ENCODE assay signal across 9 cellular contexts in the genomic region with DNA sequence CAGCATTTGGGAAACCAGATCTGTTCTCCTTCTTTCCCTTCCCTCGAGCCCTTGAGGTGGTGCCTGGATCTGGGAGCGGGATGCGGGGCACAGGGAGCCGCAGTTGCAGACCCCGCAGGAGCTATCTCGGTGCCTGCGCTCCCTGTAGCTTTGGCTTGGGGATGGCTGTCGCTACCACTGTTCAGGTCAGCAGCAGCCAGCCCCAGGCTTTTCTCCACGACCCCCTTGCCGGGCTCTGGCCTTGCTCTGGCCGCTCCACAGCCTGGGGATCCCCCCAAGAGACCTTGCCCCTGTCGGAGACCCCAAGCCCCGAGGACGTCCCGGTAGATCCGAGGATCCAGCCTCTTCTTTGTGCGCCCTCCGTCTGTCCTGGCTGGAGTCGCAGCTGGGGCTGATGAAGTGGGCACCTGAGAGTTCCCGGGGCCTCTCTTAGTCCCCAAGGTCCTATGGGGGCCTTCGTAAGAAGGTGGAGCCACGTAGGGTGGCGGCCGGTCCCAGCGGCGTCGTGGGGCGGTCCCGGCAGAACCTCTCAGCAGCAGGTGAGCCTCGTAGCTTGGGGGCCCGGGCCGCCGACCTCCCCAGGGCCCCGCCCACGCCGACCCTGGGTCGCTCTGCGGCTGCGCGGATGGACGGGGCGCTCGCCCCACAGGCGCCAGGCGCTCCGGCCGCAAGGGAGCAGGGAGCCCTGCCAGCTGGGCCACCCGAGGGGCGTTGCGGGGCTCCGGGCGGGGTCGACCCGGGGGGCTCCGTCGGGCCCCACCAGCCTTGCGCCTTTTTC. TPM values are rescaled to one million over a fixed set of nuclear protein-coding genes. Genes with fewer than 3 reads are reported as not detected.
DNase-seq lines count a peak whose midpoint lies in the region; ATAC-seq, FAIRE-seq and TF ChIP-seq lines count a peak whose summit lies in the region.
"Had no signal": no experiment of that assay in that cellular context is flagged by ENCODE, and none has a peak within 500 bp of the region (broad histone marks: within the 10 kb centered on the region; RNA-seq: fewer than 3 reads in every experiment).

No MANE protein-coding gene starts in this region.

- H3K56ac ChIP-seq in H1 (replicated peaks; ENCODE audit: insufficient read length, low read depth, low read length): peak overlapping the region; percentile 14

- H3K36me3 ChIP-seq in DND-41 (ENCODE audit: insufficient read depth, low read length) (peaks cover 22% of the 10 kb centered on the region), Peyer's patch (peaks cover 0 to 19% (median 0%) of the 10 kb centered on the region in 3 donors), H1 (ENCODE audit: control insufficient read depth in 2 of 4, insufficient read depth in 4 of 4, low read length in 3 of 4) (no peaks in the 10 kb centered on the region; a peak in 1 of 8 replicates), neural cell (ENCODE audit: insufficient read depth, low read length) (no peaks in the 10 kb centered on the region)

- no peak overlapping the region for H3K23ac ChIP-seq in H1 (ENCODE audit: insufficient read length)

- H3K79me1 ChIP-seq in H1 (ENCODE audit: low read depth, low read length): no peaks in the 10 kb centered on the region

- H3K27ac ChIP-seq in DND-41 (ENCODE audit: low read length): no peak overlapping the region
- H3K27ac ChIP-seq in Peyer's patch: peak overlapping the region in 1 of 4 donors; percentile 49
- no peak overlapping the region for H3K27ac ChIP-seq in H1 (ENCODE audit: low read depth, low read length)
- no peak overlapping the region for H3K27ac ChIP-seq in neural cell (ENCODE audit: low read length)

- peak overlapping the region; percentile 32 for H3K18ac ChIP-seq in H1 (ENCODE audit: extremely low read depth, low read length)

- no peak overlapping the region for H2AK5ac ChIP-seq in H1 (ENCODE audit: low read depth, low read length)

- POLR2A ChIA-PET in H1 (lab: Charles Lee; ENCODE audit: partially characterized antibody): interaction anchor here (0.9 to 5.0 kb wide), 12 partner anchors 11 to 133 kb away, joined by 3 to 24 read pairs (median 5); partner anchors contain the start of genes PRKAG1, RND1, TUBA1B and WNT1

- no peak for TF ChIP-seq EP300 in H1 (IDR thresholded peaks at IDR 0.05; ENCODE audit: borderline replicate concordance in 1 of 2, low read depth in 2 of 2, low read length in 2 of 2)
- TF ChIP-seq EP300 in neural cell (conservative IDR thresholded peaks at IDR 0.05; ENCODE audit: poor library complexity, severe bottlenecking): no peak

- no peaks in the 10 kb centered on the region for H3K9me3 ChIP-seq in DND-41 (ENCODE audit: insufficient read depth, low read length, severe bottlenecking)
- no peaks in the 10 kb centered on the region for H3K9me3 ChIP-seq in Peyer's patch
- H3K9me3 ChIP-seq in H1 (ENCODE audit: insufficient read depth in 2 of 2, low read depth in 1 of 2, low read length in 1 of 2): 0 out of 4 replicates have a peak, but pooled peaks cover 0 to under 1% of the 10 kb centered on the region in 2 experiments
- no peaks in the 10 kb centered on the region for H3K9me3 ChIP-seq in neural cell (ENCODE audit: low read length)

- H2BK20ac ChIP-seq in H1 (ENCODE audit: low read length): no peak overlapping the region

- no peak for TF ChIP-seq CTCF in DND-41 (IDR thresholded peaks at IDR 0.05; ENCODE audit: borderline replicate concordance, extremely low read depth, low read length, poor library complexity, severe bottlenecking)
- TF ChIP-seq CTCF in GM20000 (IDR thresholded peaks at IDR 0.05; ENCODE audit: extremely low read depth, missing control alignments): no peak
- no peak for TF ChIP-seq CTCF in Peyer's patch (IDR thresholded peaks at IDR 0.05)
- TF ChIP-seq CTCF in H1 (IDR thresholded peaks at IDR 0.05; ENCODE audit: control extremely low read depth in 1 of 3, insufficient read depth in 1 of 3, low read depth in 1 of 3, low read length in 3 of 3): peak in 1 of 3 experiments; percentile 12; a peak in 1 of 4 replicates
- TF ChIP-seq CTCF in neural cell (IDR thresholded peaks at IDR 0.05; ENCODE audit: poor library complexity, severe bottlenecking): no peak

- H4K91ac ChIP-seq in H1 (replicated peaks; ENCODE audit: insufficient read length, low read length): no peak overlapping the region

- no peaks in the 10 kb centered on the region for H3K9me2 ChIP-seq in neural cell (ENCODE audit: insufficient read depth, low read length)

- 2% methylated on average over 48 of the region's 57 CpGs; no CpG with 5 or more reads in 1 of the 2 experiments for WGBS in H1 (ENCODE audit: extremely low coverage in 1 of 2, insufficient coverage in 1 of 2, insufficient read length in 1 of 2, insufficient replicate concordance in 2 of 2, low coverage in 1 of 2, low lambda C conversion rate in 2 of 2, missing lambda C conversion rate in 1 of 2), 2 experiments

- H4K20me1 ChIP-seq in DND-41 (ENCODE audit: insufficient read depth, low read length) (peaks cover 4% of the 10 kb centered on the region), H1 (replicated peaks in 1 of 2; ENCODE audit: control insufficient read depth in 1 of 2, insufficient read depth in 2 of 2, low read length in 2 of 2) (peaks cover 0 to 5% of the 10 kb centered on the region in 2 experiments), neural cell (ENCODE audit: insufficient read depth) (no peaks in the 10 kb centered on the region)

- H3K4me3 ChIP-seq in DND-41 (ENCODE audit: low read depth in 1 of 2, low read length in 2 of 2): peak overlapping the region in 1 of 2 experiments; percentile 58; a peak in 1 of 4 replicates
- H3K4me3 ChIP-seq in Peyer's patch: peak overlapping the region; percentile 40 to 64 (median 54)
- H3K4me3 ChIP-seq in H1 (ENCODE audit: extremely low read depth in 1 of 4, insufficient read depth in 2 of 4, low read depth in 3 of 4, low read length in 4 of 4): peak overlapping the region; percentile 37 to 68 (median 56)
- peak overlapping the region; percentile 67 for H3K4me3 ChIP-seq in neural cell (ENCODE audit: low read length)

- H2BK15ac ChIP-seq in H1 (ENCODE audit: low read length): no peak overlapping the region

- TF ChIP-seq RAD21 in H1 (IDR thresholded peaks at IDR 0.05 in 1 of 2, conservative IDR thresholded peaks at IDR 0.05 in 1 of 2; ENCODE audit: low read depth in 2 of 2, low read length in 2 of 2) (no peak), neural cell (conservative IDR thresholded peaks at IDR 0.05) (no peak)

- H4K5ac ChIP-seq in H1 (ENCODE audit: insufficient read length, low read depth, low read length): no peak overlapping the region

- peaks cover 32% of the 10 kb centered on the region for H3K27me3 ChIP-seq in DND-41 (ENCODE audit: insufficient read depth, low read length, poor library complexity)
- peaks cover 0 to 26% of the 10 kb centered on the region in 2 donors for H3K27me3 ChIP-seq in Peyer's patch
- H3K27me3 ChIP-seq in H1 (replicated peaks in 1 of 4; ENCODE audit: control insufficient read depth in 3 of 4, extremely low read depth in 1 of 4, insufficient read depth in 3 of 4, low read length in 3 of 4): peaks cover 52 to 78% (median 75%) of the 10 kb centered on the region in 4 experiments
- H3K27me3 ChIP-seq in neural cell (ENCODE audit: insufficient read depth, low read depth, low read length): peaks cover 85% of the 10 kb centered on the region

- H2BK12ac ChIP-seq in H1 (ENCODE audit: low read depth, low read length): no peak overlapping the region

- 0 out of 2 replicates have a peak overlapping the region, but pooled peaks have one; percentile 43 for H3K9ac ChIP-seq in DND-41 (ENCODE audit: low read depth, low read length)
- H3K9ac ChIP-seq in H1 (replicated peaks in 1 of 4; ENCODE audit: extremely low read depth in 1 of 4, low read depth in 3 of 4, low read length in 3 of 4): peak overlapping the region in 1 of 4 experiments; percentile 44; a peak in 2 of 7 replicates
- no peak overlapping the region for H3K9ac ChIP-seq in neural cell (ENCODE audit: low read length)

- no peak overlapping the region for H3K4ac ChIP-seq in H1 (replicated peaks; ENCODE audit: insufficient read length, low read depth, low read length)

- H3K4me1 ChIP-seq in DND-41 (ENCODE audit: insufficient read depth, low read length): peaks cover 39% of the 10 kb centered on the region
- H3K4me1 ChIP-seq in Peyer's patch: peaks cover 0 to 43% (median 33%) of the 10 kb centered on the region in 4 donors
- H3K4me1 ChIP-seq in H1 (replicated peaks in 1 of 4; ENCODE audit: control insufficient read depth in 3 of 4, insufficient read depth in 4 of 4, low read length in 3 of 4): peaks cover 10 to 29% (median 16%) of the 10 kb centered on the region in 4 experiments

- no peaks in the 10 kb centered on the region for H3K79me2 ChIP-seq in DND-41 (ENCODE audit: insufficient read depth, low read length)
- H3K79me2 ChIP-seq in H1 (ENCODE audit: control insufficient read depth in 1 of 2, insufficient read depth in 2 of 2, low read length in 2 of 2): no peaks in the 10 kb centered on the region
- H3K79me2 ChIP-seq in neural cell (replicated peaks; ENCODE audit: insufficient read depth, low read length): no peaks in the 10 kb centered on the region

- no peak overlapping the region for H3K14ac ChIP-seq in H1 (ENCODE audit: insufficient read length)

- no peak for ATAC-seq in DND-41 (ENCODE audit: insufficient read depth, low read depth)

- peaks cover 21% of the 10 kb centered on the region; the same call in 1 of the 2 replicates for H3K23me2 ChIP-seq in H1 (ENCODE audit: low read depth, low read length)

- peak overlapping the region; percentile 98 for H3K4me2 ChIP-seq in DND-41 (ENCODE audit: insufficient read depth, low read length)
- peak overlapping the region; percentile 57 to 81 for H3K4me2 ChIP-seq in H1 (ENCODE audit: insufficient read depth in 1 of 2, low read depth in 2 of 2, low read length in 2 of 2)
- no peak overlapping the region for H3K4me2 ChIP-seq in neural cell (ENCODE audit: low read length)

- H4K8ac ChIP-seq in H1 (ENCODE audit: extremely low read depth, insufficient read depth, low read length): peak overlapping the region; percentile 40; the same call in 1 of the 2 replicates

- TF ChIP-seq POLR2A in Peyer's patch (IDR thresholded peaks at IDR 0.05): no peak
- no peak for TF ChIP-seq POLR2A in H1 (IDR thresholded peaks at IDR 0.05; ENCODE audit: control extremely low read depth in 1 of 2, low read depth in 2 of 2, low read length in 2 of 2)

- FAIRE-seq in H1 (lab: Jason Lieb, UNC): no peak

- DNase-seq in DND-41 (no peak), GM20000 (ENCODE audit: low spot score) (peak; percentile 97), Peyer's patch (peak in 2 of 3 donors; percentile 66 to 78), H1 (ENCODE audit: low read depth in 1 of 2, low spot score in 2 of 2) (peak in 1 of 2 experiments; percentile 84), AML-193 (lab: John Stamatoyannopoulos, UW) (no peak), NCI-H2227 treated with DMSO at 0.1 percent for 48 hours (lab: John Stamatoyannopoulos, UW) (no peak), OCI-M1 (lab: John Stamatoyannopoulos, UW) (no peak)

- H3F3A ChIP-seq in neural cell (ENCODE audit: insufficient read depth, low read length, poor library complexity, severe bottlenecking): no peaks in the 10 kb centered on the region

- no peak overlapping the region for H2BK5ac ChIP-seq in H1 (ENCODE audit: low read depth, low read length)

- CTCF ChIA-PET in H1 (lab: Charles Lee; ENCODE audit: partially characterized antibody): interaction anchor here (0.6 to 31.7 kb wide), 29 partner anchors 15 to 337 kb away, joined by 3 to 1336 read pairs (median 4); partner anchors contain the start of genes ARF3, DDX23, DHH and KMT2D

- H2AFZ ChIP-seq in DND-41 (ENCODE audit: low read depth, low read length) (peak overlapping the region; percentile 74; the same call in 1 of the 2 replicates), H1 (ENCODE audit: low read length) (no peak overlapping the region; the same call in 1 of the 2 replicates), neural cell (ENCODE audit: low read depth, low read length) (no peak overlapping the region)

- no peak overlapping the region for H2BK120ac ChIP-seq in H1 (replicated peaks; ENCODE audit: low read depth, low read length)

RNA-seq across cellular contexts. Expression of gene DDN, which starts 1.3 kb away (rescaled TPM):
- under 1 TPM in 2 of 4 donors, not detected in 2; 0.27 to 0.28 TPM for total RNA-seq in Peyer's patch
- 0.21 and 0.30 TPM in 2 replicates for total RNA-seq in H1 (2021; fragmentation: NEBNext Ultra II Directional; extraction: Animal tissue kit (Norgen Biotek cat#: 25700))
- 0.14 and 0.20 TPM in 2 replicates for polyA plus RNA-seq in H1 (2011; rRNA removed)
- 0.23 TPM for polyA plus RNA-seq in H1 (2011; cell fraction: cytosol; rRNA removed)
- polyA plus RNA-seq in H1 (2011; cell fraction: nucleus; rRNA removed): 0.26 TPM
- polyA plus RNA-seq in H1 (2012, experiment 1 of 2): 0.19 to 0.25 TPM (median 0.23 TPM) in 3 of 4 replicates, not detected in the other
- 0.29 TPM for polyA plus RNA-seq in H1 (2012, experiment 2 of 2)
- 0.08 TPM for polyA plus RNA-seq in H1 (2013, experiment 1 of 2)
- 0.11 TPM for polyA plus RNA-seq in H1 (2013, experiment 2 of 2)
- 0.05 and 0.09 TPM in 2 replicates for polyA minus RNA-seq in H1 (2011; rRNA and poly(A)+ RNA removed)
- polyA minus RNA-seq in H1 (2011; cell fraction: cytosol; rRNA and poly(A)+ RNA removed): not detected
- polyA minus RNA-seq in H1 (2011; cell fraction: nucleus; rRNA and poly(A)+ RNA removed): 0.20 TPM
- polyA plus RNA-seq in neural cell: 0.20 and 0.51 TPM in 2 replicates
- 0.24 and 0.93 TPM in 2 replicates for polyA minus RNA-seq in neural cell

RNA-seq across cellular contexts. Expression of gene WNT1, which starts 19.8 kb away (rescaled TPM):
- total RNA-seq in Peyer's patch: not detected
- total RNA-seq in H1 (2021; fragmentation: NEBNext Ultra II Directional; extraction: Animal tissue kit (Norgen Biotek cat#: 25700)): not detected in 2 replicates
- polyA plus RNA-seq in H1 (2011; rRNA removed): not detected in 2 replicates
- not detected for polyA plus RNA-seq in H1 (2011; cell fraction: cytosol; rRNA removed)
- polyA plus RNA-seq in H1 (2011; cell fraction: nucleus; rRNA removed): not detected
- polyA plus RNA-seq in H1 (2012, experiment 1 of 2): not detected in 4 replicates
- not detected for polyA plus RNA-seq in H1 (2012, experiment 2 of 2)
- not detected for polyA plus RNA-seq in H1 (2013, experiment 1 of 2)
- not detected for polyA plus RNA-seq in H1 (2013, experiment 2 of 2)
- not detected in 2 replicates for polyA minus RNA-seq in H1 (2011; rRNA and poly(A)+ RNA removed)
- polyA minus RNA-seq in H1 (2011; cell fraction: cytosol; rRNA and poly(A)+ RNA removed): not detected
- not detected for polyA minus RNA-seq in H1 (2011; cell fraction: nucleus; rRNA and poly(A)+ RNA removed)
- not detected in 2 replicates for polyA plus RNA-seq in neural cell
- not detected in 2 replicates for polyA minus RNA-seq in neural cell
- total RNA-seq: T-helper 1 cell treated with Interleukin-12 subunit alpha and Interleukin-12 subunit beta and Interleukin-4 antibody, amounts not matched to agents 30 ng/mL and 1 ng/mL, for 36 hours had no signal

RNA-seq across cellular contexts. Expression of gene PRKAG1, which starts 20.7 kb away (rescaled TPM):
- 10 to 100 TPM; 34.1 to 42.2 (median 37.9) TPM for total RNA-seq in Peyer's patch
- 36.3 and 38.6 TPM in 2 replicates for total RNA-seq in H1 (2021; fragmentation: NEBNext Ultra II Directional; extraction: Animal tissue kit (Norgen Biotek cat#: 25700))
- polyA plus RNA-seq in H1 (2011; rRNA removed) (32.3 and 57.5 TPM in 2 replicates), neural cell (69.0 and 71.0 TPM in 2 replicates)
- polyA plus RNA-seq in H1 (2011; cell fraction: cytosol; rRNA removed): 43.9 TPM
- polyA plus RNA-seq in H1 (2011; cell fraction: nucleus; rRNA removed): 20.4 TPM
- polyA plus RNA-seq in H1 (2012, experiment 1 of 2): 41.3 to 53.9 TPM (median 44.4 TPM) in 4 replicates
- 35.5 TPM for polyA plus RNA-seq in H1 (2012, experiment 2 of 2)
- 37.2 TPM for polyA plus RNA-seq in H1 (2013, experiment 1 of 2)
- polyA plus RNA-seq in H1 (2013, experiment 2 of 2): 38.9 TPM
- polyA minus RNA-seq in H1 (2011; rRNA and poly(A)+ RNA removed): 27.7 and 50.1 TPM in 2 replicates
- 17.1 TPM for polyA minus RNA-seq in H1 (2011; cell fraction: cytosol; rRNA and poly(A)+ RNA removed)
- 14.7 TPM for polyA minus RNA-seq in H1 (2011; cell fraction: nucleus; rRNA and poly(A)+ RNA removed)
- polyA minus RNA-seq in neural cell: 37.3 and 39.2 TPM in 2 replicates

RNA-seq across cellular contexts. Expression of gene WNT10B, which starts 26.4 kb away (rescaled TPM):
- 1 to 10 TPM in 2 of 4 donors, under 1 TPM in 1, not detected in 1; 0.67 to 1.8 (median 1.7) TPM for total RNA-seq in Peyer's patch
- total RNA-seq in H1 (2021; fragmentation: NEBNext Ultra II Directional; extraction: Animal tissue kit (Norgen Biotek cat#: 25700)): 0.25 and 0.26 TPM in 2 replicates
- 1.8 and 1.9 TPM in 2 replicates for polyA plus RNA-seq in H1 (2011; rRNA removed)
- polyA plus RNA-seq in H1 (2011; cell fraction: cytosol; rRNA removed): 1.5 TPM
- polyA plus RNA-seq in H1 (2011; cell fraction: nucleus; rRNA removed): 1.5 TPM
- polyA plus RNA-seq in H1 (2012, experiment 1 of 2): 0.76 to 1.6 TPM (median 1.5 TPM) in 4 replicates
- 1.1 TPM for polyA plus RNA-seq in H1 (2012, experiment 2 of 2)
- 0.04 TPM for polyA plus RNA-seq in H1 (2013, experiment 1 of 2)
- polyA plus RNA-seq in H1 (2013, experiment 2 of 2): 0.06 TPM
- polyA minus RNA-seq in H1 (2011; rRNA and poly(A)+ RNA removed): 0.16 and 0.54 TPM in 2 replicates
- polyA minus RNA-seq in H1 (2011; cell fraction: cytosol; rRNA and poly(A)+ RNA removed): 1.6 TPM
- 0.30 TPM for polyA minus RNA-seq in H1 (2011; cell fraction: nucleus; rRNA and poly(A)+ RNA removed)
- 0.92 and 1.2 TPM in 2 replicates for polyA plus RNA-seq in neural cell
- polyA minus RNA-seq in neural cell: 0.73 TPM in 1 of 2 replicates, not detected in the other

RNA-seq across cellular contexts. Expression of gene ARF3, which starts 40.6 kb away (rescaled TPM):
- total RNA-seq in Peyer's patch: 100 to 1,000 TPM in 1 of 4 donors, 10 to 100 TPM in 3; 49.3 to 217 (median 63.5) TPM
- total RNA-seq in H1 (2021; fragmentation: NEBNext Ultra II Directional; extraction: Animal tissue kit (Norgen Biotek cat#: 25700)): 250 and 251 TPM in 2 replicates
- polyA plus RNA-seq in H1 (2011; rRNA removed) (231 and 262 TPM in 2 replicates), neural cell (114 TPM in 2 replicates)
- polyA plus RNA-seq in H1 (2011; cell fraction: cytosol; rRNA removed): 269 TPM
- 156 TPM for polyA plus RNA-seq in H1 (2011; cell fraction: nucleus; rRNA removed)
- polyA plus RNA-seq in H1 (2012, experiment 1 of 2): 234 to 285 TPM (median 262 TPM) in 4 replicates
- 231 TPM for polyA plus RNA-seq in H1 (2012, experiment 2 of 2)
- 84.2 TPM for polyA plus RNA-seq in H1 (2013, experiment 1 of 2)
- 90.0 TPM for polyA plus RNA-seq in H1 (2013, experiment 2 of 2)
- 191 and 260 TPM in 2 replicates for polyA minus RNA-seq in H1 (2011; rRNA and poly(A)+ RNA removed)
- polyA minus RNA-seq in H1 (2011; cell fraction: cytosol; rRNA and poly(A)+ RNA removed): 89.5 TPM
- polyA minus RNA-seq in H1 (2011; cell fraction: nucleus; rRNA and poly(A)+ RNA removed): 68.0 TPM
- polyA minus RNA-seq in neural cell: 94.0 and 108 TPM in 2 replicates

Comparison
In these comparisons a context has a peak if more than half of its experiments do, and no peak if none do; other contexts are left out.
1. DNase-seq: peak in GM20000 (single experiment) and Peyer's patch (2 of 3); none in DND-41 (single experiment), AML-193 (0 of 2), NCI-H2227 treated with DMSO at 0.1 percent for 48 hours (single experiment) and OCI-M1 (single experiment).